Comparison of ENCODE assay signal across 9 cellular contexts in the genomic region with DNA sequence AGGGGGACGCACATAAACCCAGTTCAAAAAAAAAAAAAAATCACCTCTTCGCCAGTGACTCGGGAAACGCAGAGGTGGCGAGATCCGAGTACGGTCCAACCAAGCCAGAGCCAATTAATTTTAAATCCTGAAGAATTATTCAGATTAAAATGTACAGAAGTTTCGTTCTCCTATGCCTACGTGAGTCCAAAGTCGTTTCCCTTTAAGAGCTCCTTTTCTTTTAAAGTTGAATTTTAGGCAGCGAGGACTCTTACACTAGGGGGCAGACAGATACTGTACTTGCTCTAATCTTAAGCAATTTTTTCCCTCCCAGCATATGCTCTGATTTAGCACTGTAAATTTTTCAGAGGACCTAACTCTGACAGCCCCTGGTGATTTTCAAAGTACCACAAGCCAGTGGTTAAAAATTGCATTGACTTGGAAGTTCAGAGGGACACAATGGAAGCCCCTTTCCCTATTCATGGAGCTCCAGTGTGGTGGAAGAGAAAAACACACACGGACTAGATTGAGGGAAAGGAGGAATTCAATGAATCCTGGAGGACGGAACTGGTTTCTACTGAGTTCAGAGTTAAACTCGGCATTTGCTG. TPM values are rescaled to one million over a fixed set of nuclear protein-coding genes. Genes with fewer than 3 reads are reported as not detected.
DNase-seq lines count a peak whose midpoint lies in the region; ATAC-seq and TF ChIP-seq lines count a peak whose summit lies in the region.
"Had no signal": no experiment of that assay in that cellular context is flagged by ENCODE, and none has a peak within 500 bp of the region (broad histone marks: within the 10 kb centered on the region; RNA-seq: fewer than 3 reads in every experiment).

No MANE protein-coding gene starts in this region.

- peaks cover 0 to 4% of the 10 kb centered on the region in 2 donors for H3K9me3 ChIP-seq in esophagus (ENCODE audit: control insufficient read depth in 2 of 2, insufficient read depth in 1 of 2, low read depth in 1 of 2, low read length in 1 of 2)

- peaks cover 11% of the 10 kb centered on the region for H3K27me3 Mint-ChIP-seq in nephron (ENCODE audit: low read depth)

- DNase-seq in NCI-H146 (lab: John Stamatoyannopoulos, UW) (peak; percentile 12), NCI-H146 treated with DMSO at 0.1 percent for 48 hours (lab: John Stamatoyannopoulos, UW; ENCODE audit: unreplicated experiment) (no peak), RPMI8226 (peak; percentile 59), islet precursor cell (no peak)
- peak; percentile 84 for DNase-seq in Jurkat, Clone E6-1 (ENCODE audit: low read depth, low spot score)

- 6 to 7% methylated on average over 14 of the region's 14 CpGs for WGBS in esophagus, 2 donors

- ATAC-seq in HG03565 (IDR thresholded peaks at IDR 0.05; ENCODE audit: unreplicated experiment): no peak

- peak overlapping the region; percentile 98 to 99 (median 99) for H3K27ac Mint-ChIP-seq in nephron
- H3K27ac Mint-ChIP-seq: CD4-positive, CD25-positive, alpha-beta regulatory T cell had no signal

- H3K9me3 Mint-ChIP-seq in nephron: peaks cover 2% of the 10 kb centered on the region

- H3K4me1 ChIP-seq in esophagus (ENCODE audit: control insufficient read depth in 2 of 2, insufficient read depth in 2 of 2, low read length in 1 of 2): peaks cover 0 to 6% of the 10 kb centered on the region in 2 donors

- H3K4me3 ChIP-seq in Jurkat, Clone E6-1 (ENCODE audit: low read length): peak overlapping the region; percentile 54
- H3K4me3 ChIP-seq in esophagus (ENCODE audit: low read depth in 1 of 2, low read length in 2 of 2): peak overlapping the region; percentile 52 to 55

- H3K4me1 Mint-ChIP-seq in nephron: peaks cover 45% of the 10 kb centered on the region

- peak overlapping the region; percentile 94 to 100 (median 98) for H3K4me3 Mint-ChIP-seq in nephron

- H3K36me3 Mint-ChIP-seq in nephron (ENCODE audit: low read depth): peaks cover 6% of the 10 kb centered on the region
- H3K36me3 Mint-ChIP-seq: CD4-positive, CD25-positive, alpha-beta regulatory T cell had no signal

- peak; percentile 60 to 80 (median 64) for TF ChIP-seq CTCF in nephron (IDR thresholded peaks at IDR 0.05; ENCODE audit: unreplicated experiment in 3 of 3)

- peak overlapping the region; percentile 79 to 88 for H3K27ac ChIP-seq in esophagus (ENCODE audit: low read depth in 2 of 2, low read length in 1 of 2)

- peaks cover 0 to 4% of the 10 kb centered on the region in 2 donors for H3K27me3 ChIP-seq in esophagus (ENCODE audit: control insufficient read depth in 1 of 2, insufficient read depth in 2 of 2, low read length in 2 of 2)

- H3K36me3 ChIP-seq in esophagus (ENCODE audit: control insufficient read depth in 2 of 2, insufficient read depth in 2 of 2, low read length in 1 of 2): no peaks in the 10 kb centered on the region

RNA-seq across cellular contexts. Expression of a gene that starts 3.3 kb away (rescaled TPM):
- 1.6 TPM for polyA plus RNA-seq in Jurkat, Clone E6-1 (2012; ENCODE audit: insufficient read depth, insufficient read length)
- polyA plus RNA-seq in esophagus: 1 to 10 TPM; 5.0 to 9.3 TPM
- polyA plus RNA-seq: CD4-positive, CD25-positive, alpha-beta regulatory T cell had no signal

Comparison
In these comparisons a context has a peak if more than half of its experiments do, and no peak if none do; other contexts are left out.
1. DNase-seq: peak in NCI-H146 (single experiment), Jurkat, Clone E6-1 (single experiment) and RPMI8226 (single experiment); none in NCI-H146 treated with DMSO at 0.1 percent for 48 hours (single experiment) and islet precursor cell (single experiment).